In genomic region chr7:43372656-43373355, GRCh38 we compare ENCODE assay signal across 19 cellular contexts.
DNase-seq lines count a peak whose midpoint lies in the region; ATAC-seq, FAIRE-seq and TF ChIP-seq lines count a peak whose summit lies in the region.
"Had no signal": no experiment of that assay in that cellular context is flagged by ENCODE, and none has a peak within 500 bp of the region (broad histone marks: within the 10 kb centered on the region; RNA-seq: fewer than 3 reads in every experiment).

No MANE protein-coding gene starts in this region.

- no peaks in the 10 kb centered on the region; the same call in 2 of the 3 replicates for H3K9me3 Mint-ChIP-seq in GM23338
- H3K9me3 Mint-ChIP-seq in glutamatergic neuron (ENCODE audit: unreplicated experiment) = no peaks in the 10 kb centered on the region

- H3K9me3 ChIP-seq in GM12878 (replicated peaks; ENCODE audit: control insufficient read depth, insufficient read depth, low read length) = no peaks in the 10 kb centered on the region
- H3K9me3 ChIP-seq: HAP-1 had no signal

- in situ Hi-C loops in GM12878 (cut with MboI) = no loop called here

- intact Hi-C loops in GM12878 (cut with micrococcal nuclease; ENCODE audit: unreplicated experiment) = no loop called here

- H3K27me3 ChIP-seq in GM23338 (ENCODE audit: insufficient read depth) = no peaks in the 10 kb centered on the region
- peaks cover 0 to 2% of the 10 kb centered on the region in 2 experiments; a peak in 1 of 4 replicates for H3K27me3 ChIP-seq in GM12878 (replicated peaks in 1 of 2; ENCODE audit: control insufficient read depth in 2 of 2, insufficient read depth in 2 of 2, low read length in 1 of 2)

- H3K4me1 ChIP-seq in GM23338 (ENCODE audit: insufficient read depth) = peaks cover 7% of the 10 kb centered on the region
- H3K4me1 ChIP-seq in GM12878 (ENCODE audit: control insufficient read depth, insufficient read depth, low read length) = no peaks in the 10 kb centered on the region
- H3K4me1 ChIP-seq: HAP-1 had no signal

- H3K79me2 ChIP-seq in GM23338 (replicated peaks; ENCODE audit: insufficient read depth) (no peaks in the 10 kb centered on the region), GM12878 (ENCODE audit: control insufficient read depth, insufficient read depth, low read length) (no peaks in the 10 kb centered on the region)

- RAD21 ChIA-PET in GM12878 (lab: Charles Lee; ENCODE audit: unreplicated experiment) = interaction anchor here (0.6 to 1.4 kb wide), 2 partner anchors 18 to 57 kb away, joined by 3 to 4 read pairs; no protein-coding TSS in a partner anchor

- no peak for TF ChIP-seq EP300 in GM12878 (IDR thresholded peaks at IDR 0.05; ENCODE audit: borderline replicate concordance in 1 of 2, control insufficient read depth in 1 of 2, low read depth in 2 of 2, low read length in 2 of 2)

- H2AFZ ChIP-seq in GM23338 (0 out of 2 replicates have a peak overlapping the region, but pooled peaks have one; percentile 49), GM12878 (ENCODE audit: control insufficient read depth, low read depth, low read length) (no peak overlapping the region)

- peak; percentile 62 for FAIRE-seq in RCC 7860 (lab: Jason Lieb, UNC)
- FAIRE-seq in GM12878 (lab: Jason Lieb, UNC) = no peak
- FAIRE-seq: GM12892, HepG2 had no signal

- no peak for TF ChIP-seq POLR2A in GM12878 (IDR thresholded peaks at IDR 0.05; ENCODE audit: low read depth, low read length)

- H3F3A ChIP-seq in GM23338 (replicated peaks; ENCODE audit: low read depth) = no peaks in the 10 kb centered on the region

- H3K27me3 Mint-ChIP-seq in GM23338 (ENCODE audit: insufficient read depth, low read depth, poor library complexity) (peaks cover 4% of the 10 kb centered on the region), glutamatergic neuron (ENCODE audit: unreplicated experiment) (peaks cover 5% of the 10 kb centered on the region)

- H3K9me2 ChIP-seq in GM23338 (ENCODE audit: insufficient read depth) = no peaks in the 10 kb centered on the region

- WGBS in GM12878 (ENCODE audit: insufficient coverage, insufficient replicate concordance, low lambda C conversion rate, missing lambda C conversion rate) = 0% methylated on average over 6 of the region's 6 CpGs

- no peaks in the 10 kb centered on the region for H3K36me3 ChIP-seq in GM23338 (ENCODE audit: insufficient read depth)
- H3K36me3 ChIP-seq in GM12878 (ENCODE audit: control insufficient read depth in 2 of 2, insufficient read depth in 2 of 2, low read length in 1 of 2) = no peaks in the 10 kb centered on the region
- H3K36me3 ChIP-seq: HAP-1 had no signal

- H3K4me2 ChIP-seq in GM23338 (no peak overlapping the region), GM12878 (ENCODE audit: control insufficient read depth, insufficient read depth) (no peak overlapping the region)

- TF ChIP-seq RAD21 in GM12878 (IDR thresholded peaks at IDR 0.05; ENCODE audit: insufficient read depth, low read depth, low read length) = no peak

- H3K27ac Mint-ChIP-seq in GM23338 = no peak overlapping the region
- H3K27ac Mint-ChIP-seq in glutamatergic neuron (ENCODE audit: unreplicated experiment) = peak overlapping the region; percentile 2

- POLR2A ChIA-PET in GM12878 (lab: Charles Lee) = no interaction called here

- H3K27ac ChIP-seq in GM23338 (ENCODE audit: low read depth) (no peak overlapping the region), GM12878 (ENCODE audit: control insufficient read depth, insufficient read depth) (no peak overlapping the region)

- H3K4me3 ChIP-seq in GM23338 (no peak overlapping the region), GM12878 (no peak overlapping the region)
- H3K4me3 ChIP-seq: HAP-1 had no signal

- no peaks in the 10 kb centered on the region for H4K20me1 ChIP-seq in GM23338 (replicated peaks; ENCODE audit: insufficient read depth)
- no peaks in the 10 kb centered on the region for H4K20me1 ChIP-seq in GM12878 (ENCODE audit: control insufficient read depth, insufficient read depth)

- TF ChIP-seq CTCF in GM23338 (conservative IDR thresholded peaks at IDR 0.05; ENCODE audit: low read depth in 2 of 2) = no peak
- TF ChIP-seq CTCF in GM12878 (IDR thresholded peaks at IDR 0.05 in 2 of 3, conservative IDR thresholded peaks at IDR 0.05 in 1 of 3; ENCODE audit: control insufficient read depth in 2 of 3, extremely low read depth in 1 of 3, insufficient read depth in 1 of 3, low read depth in 3 of 3, low read length in 3 of 3) = no peak
- no peak for TF ChIP-seq CTCF in glutamatergic neuron (IDR thresholded peaks at IDR 0.05; ENCODE audit: partially characterized antibody, unreplicated experiment)

- CTCF ChIA-PET in GM12878 (lab: Yijun Ruan, JAX) = no interaction called here

- DNase-seq in GM23338 (ENCODE audit: low spot score) (peak; percentile 13), RCC 7860 (ENCODE audit: low spot score) (no peak), GM12878 (ENCODE audit: low read depth, low spot score) (no peak), glutamatergic neuron (no peak), SKM-1 treated with dmso at 0.1 percent for 144 hours (lab: John Stamatoyannopoulos, UW; ENCODE audit: unreplicated experiment) (no peak), pons (ENCODE audit: low spot score) (no peak)
- DNase-seq: COR-L47, GF-D8, KG1, NCI-H1092, NCI-H2081 treated with DMSO at 0.1 percent for 48 hours, NCI-H2227 treated with DMSO at 0.1 percent for 48 hours, NCI-H524, SHP77 had no signal

- H3K4me1 Mint-ChIP-seq in GM23338 (peaks cover 8% of the 10 kb centered on the region; the same call in 2 of the 3 replicates), glutamatergic neuron (ENCODE audit: low read depth, unreplicated experiment) (peaks cover 9% of the 10 kb centered on the region)

- SMC1A ChIA-PET in GM12878 (lab: Charles Lee; ENCODE audit: uncharacterized antibody, unreplicated experiment) = no interaction called here

- H3K4me3 Mint-ChIP-seq in GM23338 = no peak overlapping the region
- H3K4me3 Mint-ChIP-seq in glutamatergic neuron (ENCODE audit: unreplicated experiment) = peak overlapping the region; percentile 57

- ATAC-seq in GM23338 = peak; percentile 55; the same call in 2 of the 3 replicates
- ATAC-seq in GM12878 = no peak
- no peak for ATAC-seq in GM21717 (IDR thresholded peaks at IDR 0.05; ENCODE audit: unreplicated experiment)
- ATAC-seq in HG02623 (IDR thresholded peaks at IDR 0.05; ENCODE audit: unreplicated experiment) = no peak
- ATAC-seq: HepG2 had no signal

- no TSS peak for BruUV-seq in GM12878 (replicated peaks; lab: Mats Ljungman, UMichigan)

- no peaks in the 10 kb centered on the region for H3K36me3 Mint-ChIP-seq in GM23338 (ENCODE audit: low read depth)
- peaks cover 13% of the 10 kb centered on the region for H3K36me3 Mint-ChIP-seq in glutamatergic neuron (ENCODE audit: unreplicated experiment)

- no peak overlapping the region for H3K9ac ChIP-seq in GM12878 (ENCODE audit: control insufficient read depth, insufficient read depth, low read length)

TF ChIP-seq in GM12878, 131 proteins besides CTCF, POLR2A, EP300 and RAD21:
- TF ChIP-seq EED (IDR thresholded peaks at IDR 0.05; ENCODE audit: low read depth) (no peak), ZNF384 (IDR thresholded peaks at IDR 0.05; ENCODE audit: borderline replicate concordance, low read depth, low read length) (peak; percentile 12; the same call in 1 of the 2 replicates)
